ENCODE assay signal across 27 cellular contexts in genomic region chr2:84165256-84165655, GRCh38.
"Had no signal": no experiment of that assay in that cellular context is flagged by ENCODE, and none has a peak within 500 bp of the region (broad histone marks: within the 10 kb centered on the region; RNA-seq: fewer than 3 reads in every experiment).

No MANE protein-coding gene starts in this region.

- DNase-seq: stimulated activated CD4-positive, alpha-beta T cell treated with anti-CD3 and anti-CD28 coated beads, Interleukin-2, amount 100 ng/mL, for 48 hours; stimulated activated CD4-positive, alpha-beta T cell treated with anti-CD3 and anti-CD28 coated beads, Interleukin-4, amount 100 ng/mL, for 1 hour; stimulated activated CD4-positive, alpha-beta T cell treated with anti-CD3 and anti-CD28 coated beads, Interleukin-4, amount 100 ng/mL, for 24 hours; stimulated activated CD4-positive, alpha-beta T cell treated with anti-CD3 and anti-CD28 coated beads, Interleukin-4, amount 100 ng/mL, for 4 hours; stimulated activated CD8-positive, alpha-beta memory T cell treated with anti-CD3 and anti-CD28 coated beads, Interleukin-4, amount 100 ng/mL, for 48 hours; stimulated activated naive B cell treated with anti-CD40 and anti-IgM and Interleukin-4, amounts not matched to agents 10 μg/mL and 1 μg/mL and 100 μg/mL, for 72 hours; stimulated activated naive CD4-positive, alpha-beta T cell; stimulated activated naive CD4-positive, alpha-beta T cell treated with Interleukin-2 at 50 U/mL for 16 hours; stimulated activated naive CD8-positive, alpha-beta T cell treated with anti-CD3 and anti-CD28 coated beads, Interleukin-15, amount 100 ng/mL, for 72 hours; stimulated activated naive CD8-positive, alpha-beta T cell treated with anti-CD3 and anti-CD28 coated beads, Interleukin-15, Interleukin-2, amounts not matched to agents 100 U/mL and 50 U/mL, for 24 hours; stomach; substantia nigra; testis; thyroid gland; tibial artery; transverse colon; trophoblast cell; upper lobe of left lung; upper lobe of right lung; uterus had no signal

- H3K27ac ChIP-seq: stomach, suprapubic skin, testis, thoracic aorta, thyroid gland, tibial artery, tibial nerve, transverse colon, upper lobe of left lung, upper lobe of right lung, uterus, vagina had no signal

- H3K27me3 ChIP-seq: stomach, suprapubic skin, testis, thyroid gland, tibial artery, tibial nerve, transverse colon, upper lobe of left lung, upper lobe of right lung, uterus, vagina had no signal

- H3K36me3 ChIP-seq: stomach, suprapubic skin, thoracic aorta, thyroid gland, tibial artery, tibial nerve, transverse colon, upper lobe of left lung, upper lobe of right lung, uterus, vagina had no signal

- ATAC-seq: stimulated activated effector memory CD8-positive, alpha-beta T cell treated with anti-CD3 and anti-CD28 coated beads, Interleukin-12 subunit alpha, Interleukin-12 subunit beta, amount 100 ng/mL, for 72 hours; stimulated activated memory B cell treated with anti-CD40 and anti-IgM and Interleukin-4, amounts not matched to agents 10 μg/mL and 1 μg/mL and 100 μg/mL, for 72 hours; stimulated activated naive B cell treated with anti-CD40 and anti-IgM and Interleukin-4, amounts not matched to agents 10 μg/mL and 1 μg/mL and 100 μg/mL, for 72 hours; stimulated activated naive CD8-positive, alpha-beta T cell treated with anti-CD3 and anti-CD28 coated beads, Interleukin-15, amount 100 ng/mL, for 72 hours; stimulated activated naive CD8-positive, alpha-beta T cell treated with anti-CD3 and anti-CD28 coated beads, Interleukin-15, Interleukin-2, amounts not matched to agents 100 U/mL and 50 U/mL, for 24 hours; upper lobe of right lung had no signal

- H3K4me1 ChIP-seq: stomach, suprapubic skin, testis, thyroid gland, tibial artery, tibial nerve, transverse colon, upper lobe of left lung, upper lobe of right lung, uterus, vagina had no signal

- FAIRE-seq: urothelium cell line had no signal

- H3K4me3 ChIP-seq: stomach, suprapubic skin, testis, thoracic aorta, thyroid gland, tibial artery, tibial nerve, transverse colon, upper lobe of left lung, upper lobe of right lung, uterus, vagina had no signal

- H3K9me3 ChIP-seq: stomach, suprapubic skin, testis, thoracic aorta, thyroid gland, tibial artery, tibial nerve, transverse colon, upper lobe of left lung, upper lobe of right lung, uterus, vagina had no signal
